ENCODE assay signal across 8 cellular contexts in the genomic region with DNA sequence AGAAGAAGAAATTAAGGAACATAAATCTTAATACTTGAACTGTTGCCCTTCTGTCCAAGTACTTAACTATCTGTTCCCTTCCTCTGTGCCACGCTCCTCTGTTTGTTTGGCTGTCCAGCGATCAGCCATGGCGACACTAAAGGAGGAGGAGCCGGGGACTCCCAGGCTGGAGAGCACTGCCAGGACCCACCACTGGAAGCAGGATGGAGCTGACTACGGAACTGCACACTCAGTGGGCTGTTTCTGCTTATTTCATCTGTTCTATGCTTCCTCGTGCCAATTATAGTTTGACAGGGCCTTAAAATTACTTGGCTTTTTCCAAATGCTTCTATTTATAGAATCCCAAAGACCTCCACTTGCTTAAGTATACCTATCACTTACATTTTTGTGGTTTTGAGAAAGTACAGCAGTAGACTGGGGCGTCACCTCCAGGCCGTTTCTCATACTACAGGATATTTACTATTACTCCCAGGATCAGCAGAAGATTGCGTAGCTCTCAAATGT. TPM values are rescaled to one million over a fixed set of nuclear protein-coding genes. Genes with fewer than 3 reads are reported as not detected.
DNase-seq lines count a peak whose midpoint lies in the region; ATAC-seq and TF ChIP-seq lines count a peak whose summit lies in the region.

No MANE protein-coding gene starts in this region.

- H3K27me3 ChIP-seq in H7 (ENCODE audit: control insufficient read depth, insufficient read depth, low read length) = no peaks in the 10 kb centered on the region
- peaks cover 0 to 12% (median 0%) of the 10 kb centered on the region in 3 donors for H3K27me3 ChIP-seq in sigmoid colon

- DNase-seq in H7 = peak; percentile 84
- DNase-seq in T-helper 17 cell = no peak
- peak; percentile 43 for DNase-seq in foreskin melanocyte
- no peak for DNase-seq in sigmoid colon
- no peak for DNase-seq in SW480 (ENCODE audit: low spot score)

- no peak overlapping the region for H3K27ac Mint-ChIP-seq in T-helper 17 cell

- no peaks in the 10 kb centered on the region for H3K36me3 ChIP-seq in H7 (replicated peaks; ENCODE audit: control insufficient read depth, insufficient read depth, low read length)
- H3K36me3 ChIP-seq in sigmoid colon = no peaks in the 10 kb centered on the region

- 47 to 53% methylated on average over 9 of the region's 9 CpGs for WGBS in sigmoid colon, 2 donors

- H3K4me3 ChIP-seq in H7 (ENCODE audit: insufficient read depth, low read depth, low read length) (no peak overlapping the region), sigmoid colon (no peak overlapping the region)

- intact Hi-C loops in sigmoid colon (cut with DNase I) = loop anchor here (2.0 to 5.0 kb wide), 2 partner anchors 116 to 220 kb away; partner anchors contain the start of gene DUSP22

- H3K27ac ChIP-seq in C4-2B (no peak overlapping the region), sigmoid colon (no peak overlapping the region)

- no peak for TF ChIP-seq POLR2A in sigmoid colon (IDR thresholded peaks at IDR 0.05)

- H3K9me3 ChIP-seq in T-helper 17 cell (ENCODE audit: control insufficient read depth, low read length, poor library complexity, severe bottlenecking) (no peaks in the 10 kb centered on the region), sigmoid colon (no peaks in the 10 kb centered on the region)

- H3K27me3 Mint-ChIP-seq in T-helper 17 cell = no peaks in the 10 kb centered on the region

- no peak overlapping the region for H3K4me3 Mint-ChIP-seq in T-helper 17 cell

- peaks cover 0 to 7% (median 0%) of the 10 kb centered on the region in 4 donors for H3K4me1 ChIP-seq in sigmoid colon

- H3K36me3 Mint-ChIP-seq in T-helper 17 cell (ENCODE audit: low read depth) = peaks cover 3% of the 10 kb centered on the region

- H3K4me1 Mint-ChIP-seq in T-helper 17 cell = peaks cover 11% of the 10 kb centered on the region

- TF ChIP-seq EP300 in sigmoid colon (IDR thresholded peaks at IDR 0.05) = no peak

- TF ChIP-seq CTCF in C4-2B (conservative IDR thresholded peaks at IDR 0.05) = peak; percentile 20
- TF ChIP-seq CTCF in sigmoid colon (IDR thresholded peaks at IDR 0.05) = peak; percentile 39 to 48 (median 47)

- ATAC-seq in T-helper 17 cell (peak; percentile 36), HG03175 (IDR thresholded peaks at IDR 0.05; ENCODE audit: unreplicated experiment) (no peak), HG03521 (IDR thresholded peaks at IDR 0.05; ENCODE audit: unreplicated experiment) (no peak)

RNA-seq across cellular contexts. Expression of gene IRF4, which starts 17.1 kb away (rescaled TPM):
- 1.1 and 4.8 TPM in 2 replicates for total RNA-seq in H7 (2014; rRNA removed; shearing (Covaris generic))
- total RNA-seq in T-helper 17 cell (10 to 100 TPM; 16.6 to 32.8 TPM), sigmoid colon (under 1 TPM; 0.28 to 0.68 (median 0.34) TPM)
- 1 to 10 TPM in 1 of 3 donors, under 1 TPM in 2; 0.46 to 9.3 (median 0.60) TPM for polyA plus RNA-seq in sigmoid colon

Comparison
In these comparisons a context has a peak if more than half of its experiments do, and no peak if none do; other contexts are left out.
1. DNase-seq: peak in H7 (single experiment) and foreskin melanocyte (single experiment); none in T-helper 17 cell (0 of 3), sigmoid colon (single experiment) and SW480 (single experiment).